Comparison of ENCODE assay signal across 8 cellular contexts in the genomic region with DNA sequence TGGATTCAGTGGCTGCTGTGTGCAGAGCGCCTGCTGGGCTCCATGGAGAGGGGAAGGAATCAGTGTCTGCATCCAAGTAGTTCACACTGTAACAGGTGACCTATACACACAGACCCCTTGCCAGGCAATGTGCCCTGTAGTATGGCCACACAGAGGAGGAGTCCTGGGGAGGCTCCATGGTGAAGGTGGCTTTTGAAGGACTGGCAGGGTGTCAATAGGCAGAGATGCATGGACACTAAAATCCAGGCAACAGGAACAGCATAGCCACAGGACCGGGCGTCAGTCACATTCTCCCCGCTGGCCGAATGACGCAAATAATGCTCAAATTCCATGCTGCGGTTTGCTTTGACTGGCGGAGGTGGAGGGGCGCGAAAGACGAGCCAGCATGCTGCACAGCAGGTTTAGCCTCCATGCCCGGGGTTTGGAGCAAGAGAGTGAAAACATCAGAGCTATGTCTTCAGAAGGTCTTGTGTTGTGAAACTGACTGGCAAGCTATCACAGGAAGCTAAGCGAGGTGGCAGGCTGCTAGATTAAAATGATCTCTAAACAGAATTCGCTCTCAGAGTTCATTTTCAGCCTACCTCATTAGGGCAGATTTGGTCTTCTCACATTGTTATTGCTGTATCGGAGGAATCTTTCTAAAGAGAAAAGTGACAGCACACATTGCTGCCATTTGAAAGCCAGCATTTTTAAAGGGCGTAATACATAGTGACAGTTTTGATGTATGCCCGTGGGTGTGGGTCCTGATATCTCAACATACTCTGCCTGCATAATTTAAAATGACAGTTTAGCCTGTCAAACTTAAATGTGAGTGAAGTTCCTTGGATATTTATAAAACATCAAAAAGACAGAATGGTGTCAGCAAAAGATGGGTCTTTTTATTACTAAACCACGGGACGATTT. TPM values are rescaled to one million over a fixed set of nuclear protein-coding genes. Genes with fewer than 3 reads are reported as not detected.
DNase-seq lines count a peak whose midpoint lies in the region; ATAC-seq and TF ChIP-seq lines count a peak whose summit lies in the region.

No MANE protein-coding gene starts in this region.

- in situ Hi-C loops in astrocyte of the spinal cord (cut with HindIII; ENCODE audit: low sequenced_read_pairs): no loop called here

- H2AFZ ChIP-seq in Loucy (ENCODE audit: low read length): peak overlapping the region; percentile 97

- no peaks in the 10 kb centered on the region for H3K36me3 ChIP-seq in Loucy (ENCODE audit: insufficient read depth, low read length)
- no peaks in the 10 kb centered on the region for H3K36me3 ChIP-seq in iPS-18a (ENCODE audit: control insufficient read depth, low read depth, low read length)
- H3K36me3 ChIP-seq in sigmoid colon: peaks cover 0 to 5% (median 0%) of the 10 kb centered on the region in 4 donors

- no peaks in the 10 kb centered on the region for H3K9me2 ChIP-seq in Loucy (replicated peaks; ENCODE audit: low read depth, low read length)

- H3K27me3 ChIP-seq in Loucy (ENCODE audit: insufficient read depth, low read length, poor library complexity, severe bottlenecking) (no peaks in the 10 kb centered on the region), iPS-18a (ENCODE audit: control insufficient read depth, insufficient read depth, low read length) (no peaks in the 10 kb centered on the region), sigmoid colon (no peaks in the 10 kb centered on the region)

- 5 to 16% methylated on average over 19 of the region's 19 CpGs for whole genome bisulfite sequencing in sigmoid colon, 2 donors

- H3K4me3 ChIP-seq in Loucy (ENCODE audit: low read length, poor library complexity, severe bottlenecking) (peak overlapping the region; percentile 82), astrocyte of the spinal cord (ENCODE audit: low read depth, low read length) (peak overlapping the region; percentile 83), iPS-18a (ENCODE audit: low read length) (peak overlapping the region; percentile 96), sigmoid colon (peak overlapping the region; percentile 72 to 94 (median 88))

- no peak overlapping the region for H3K27ac ChIP-seq in iPS-18a (ENCODE audit: low read length)
- peak overlapping the region; percentile 93 to 99 (median 94) for H3K27ac ChIP-seq in sigmoid colon

- TF ChIP-seq CTCF in Loucy (conservative IDR thresholded peaks at IDR 0.05; ENCODE audit: low read length) (no peak), astrocyte of the spinal cord (IDR thresholded peaks at IDR 0.05; ENCODE audit: low read depth, low read length) (no peak), sigmoid colon (IDR thresholded peaks at IDR 0.05) (no peak)

- H3K79me2 ChIP-seq in Loucy (ENCODE audit: insufficient read depth, low read length): peaks cover 32% of the 10 kb centered on the region

- TF ChIP-seq POLR2A in sigmoid colon (IDR thresholded peaks at IDR 0.05): no peak

- ATAC-seq in HG03159 (IDR thresholded peaks at IDR 0.05; ENCODE audit: unreplicated experiment): no peak
- no peak for ATAC-seq in HG03432 (IDR thresholded peaks at IDR 0.05; ENCODE audit: unreplicated experiment)

- peak overlapping the region; percentile 84 for H3K9ac ChIP-seq in Loucy (ENCODE audit: low read depth, low read length, poor library complexity, severe bottlenecking)
- H3K9ac ChIP-seq in iPS-18a (ENCODE audit: low read length): peak overlapping the region; percentile 94

- H4K20me1 ChIP-seq in Loucy (ENCODE audit: insufficient read depth, low read length, poor library complexity, severe bottlenecking): peaks cover 18% of the 10 kb centered on the region

- H3K9me3 ChIP-seq in Loucy (ENCODE audit: insufficient read depth, low read depth, low read length) (no peaks in the 10 kb centered on the region), iPS-18a (ENCODE audit: control insufficient read depth, low read depth, low read length) (no peaks in the 10 kb centered on the region), sigmoid colon (no peaks in the 10 kb centered on the region)

- DNase-seq in COLO829 (ENCODE audit: low spot score) (peak; percentile 15), T-helper 2 cell (peak; percentile 28 to 77 (median 62)), astrocyte of the spinal cord (ENCODE audit: low read depth, low spot score) (peak; percentile 98), sigmoid colon (peak; percentile 91)

- H3F3A ChIP-seq in Loucy (ENCODE audit: low read depth): no peaks in the 10 kb centered on the region

- TF ChIP-seq EP300 in sigmoid colon (IDR thresholded peaks at IDR 0.05): peak; percentile 2 to 87 (median 74)

- H3K4me2 ChIP-seq in Loucy (ENCODE audit: low read depth, low read length, poor library complexity, severe bottlenecking): peak overlapping the region; percentile 93

- intact Hi-C loops in sigmoid colon (cut with DNase I): loop anchor here (1.0 to 10.0 kb wide), 8 partner anchors 58 to 1097 kb away; a partner anchor contains a TSS

- H3K4me1 ChIP-seq in Loucy (ENCODE audit: insufficient read depth, low read length, poor library complexity, severe bottlenecking) (peaks cover 30% of the 10 kb centered on the region), iPS-18a (ENCODE audit: control insufficient read depth, low read depth, low read length) (peaks cover 9% of the 10 kb centered on the region), sigmoid colon (peaks cover 0 to 34% (median 26%) of the 10 kb centered on the region in 4 donors)

RNA-seq across cellular contexts. Expression of a gene that starts 1.1 kb away (rescaled TPM):
- total RNA-seq in sigmoid colon: 10 to 100 TPM; 32.1 to 47.1 (median 38.2) TPM
- polyA plus RNA-seq in sigmoid colon: 100 to 1,000 TPM in 1 of 3 donors, 10 to 100 TPM in 2; 44.8 to 101 (median 75.1) TPM

RNA-seq across cellular contexts. Expression of a gene that starts 58.0 kb away (rescaled TPM):
- 10 to 100 TPM; 16.4 to 32.7 (median 22.1) TPM for total RNA-seq in sigmoid colon
- polyA plus RNA-seq in sigmoid colon: 10 to 100 TPM; 19.4 to 34.6 (median 24.0) TPM

Comparison
In these comparisons a context has a peak if more than half of its experiments do, and no peak if none do; other contexts are left out.
1. DNase-seq: peak in every context shown above with its lines; median percentile 98 in astrocyte of the spinal cord; 91 in sigmoid colon; 62 in T-helper 2 cell; 15 in COLO829.